Comparison of ENCODE assay signal across 8 cellular contexts in genomic region chr3:53890726-53891499, GRCh38. TPM values are rescaled to one million over a fixed set of nuclear protein-coding genes. Genes with fewer than 3 reads are reported as not detected.
A peak's percentile ranks its signal among the peaks of the same experiment; 100 is the strongest.
DNase-seq lines count a peak whose midpoint lies in the region; ATAC-seq and TF ChIP-seq lines count a peak whose summit lies in the region.

No MANE protein-coding gene starts in this region.

- intact Hi-C loops in sciatic nerve (cut with DNase I), result no loop called here

- H3K4me3 ChIP-seq in fibroblast of the aortic adventitia (ENCODE audit: low read depth, low read length), result peak overlapping the region; percentile 95

- peaks cover 19% of the 10 kb centered on the region for H3K27me3 Mint-ChIP-seq in osteocyte (ENCODE audit: unreplicated experiment)

- no peaks in the 10 kb centered on the region for H3K9me3 Mint-ChIP-seq in osteocyte (ENCODE audit: unreplicated experiment)

- peaks cover 11% of the 10 kb centered on the region for H3K36me3 Mint-ChIP-seq in osteocyte (ENCODE audit: unreplicated experiment)

- peaks cover 26% of the 10 kb centered on the region for H3K4me1 Mint-ChIP-seq in osteocyte (ENCODE audit: unreplicated experiment)

- TF ChIP-seq CTCF in fibroblast of the aortic adventitia (IDR thresholded peaks at IDR 0.05; ENCODE audit: insufficient read depth, low read length) (no peak), osteocyte (IDR thresholded peaks at IDR 0.05) (no peak)

- peak overlapping the region; percentile 98 for H3K27ac Mint-ChIP-seq in osteocyte (ENCODE audit: unreplicated experiment)

- H3K4me3 Mint-ChIP-seq in osteocyte (ENCODE audit: unreplicated experiment), result peak overlapping the region; percentile 95

- ATAC-seq in sciatic nerve, result no peak

- peak; percentile 4 for DNase-seq in DMS79 treated with DMSO at 0.1 percent for 48 hours (lab: John Stamatoyannopoulos, UW)
- DNase-seq in DMS79 (lab: John Stamatoyannopoulos, UW), result no peak
- DNase-seq in NCI-H510A treated with DMSO at 0.1 percent for 48 hours (lab: John Stamatoyannopoulos, UW), result peak; percentile 20
- peak; percentile 22 for DNase-seq in activated T-helper 1 cell treated with Interleukin-2 at 50 U/mL for 16 hours (ENCODE audit: low read depth)
- DNase-seq in fibroblast of the aortic adventitia (ENCODE audit: low read depth), result peak; percentile 47
- DNase-seq in osteocyte (ENCODE audit: extremely low spot score, unreplicated experiment), result no peak
- DNase-seq in NOMO-1 treated with dmso at 0.1 percent for 144 hours (lab: John Stamatoyannopoulos, UW; ENCODE audit: unreplicated experiment), result no peak
- no peak for DNase-seq in sciatic nerve (ENCODE audit: low spot score)

RNA-seq across cellular contexts. Expression of gene SELENOK, which starts 0.7 kb away (rescaled TPM):
- total RNA-seq in fibroblast of the aortic adventitia (ENCODE audit: low replicate concordance) (18.3 and 25.9 TPM in 2 replicates), osteocyte (31.6 and 32.8 TPM in 2 replicates), sciatic nerve (54.6 TPM)

RNA-seq across cellular contexts. Expression of gene ACTR8, which starts 9.0 kb away (rescaled TPM):
- total RNA-seq in fibroblast of the aortic adventitia (ENCODE audit: low replicate concordance) (19.2 and 29.5 TPM in 2 replicates), osteocyte (40.0 and 51.9 TPM in 2 replicates), sciatic nerve (25.8 TPM)

RNA-seq across cellular contexts. Expression of gene IL17RB, which starts 44.5 kb away (rescaled TPM):
- total RNA-seq in fibroblast of the aortic adventitia (ENCODE audit: low replicate concordance), result 0.81 TPM in 1 of 2 replicates, not detected in the other
- total RNA-seq in osteocyte, result 0.24 and 0.54 TPM in 2 replicates
- total RNA-seq in sciatic nerve, result 5.1 TPM

RNA-seq across cellular contexts. Expression of gene CHDH, which starts 44.7 kb away (rescaled TPM):
- total RNA-seq in fibroblast of the aortic adventitia (ENCODE audit: low replicate concordance) (1.3 and 7.9 TPM in 2 replicates), osteocyte (0.81 and 0.86 TPM in 2 replicates), sciatic nerve (7.3 TPM)

Comparison
In these comparisons a context has a peak if more than half of its experiments do, and no peak if none do; other contexts are left out.
1. DNase-seq: peak in DMS79 treated with DMSO at 0.1 percent for 48 hours (single experiment), NCI-H510A treated with DMSO at 0.1 percent for 48 hours (single experiment), activated T-helper 1 cell treated with Interleukin-2 at 50 U/mL for 16 hours (single experiment) and fibroblast of the aortic adventitia (single experiment); none in DMS79 (single experiment), osteocyte (single experiment), NOMO-1 treated with dmso at 0.1 percent for 144 hours (single experiment) and sciatic nerve (single experiment).